In the genomic region with DNA sequence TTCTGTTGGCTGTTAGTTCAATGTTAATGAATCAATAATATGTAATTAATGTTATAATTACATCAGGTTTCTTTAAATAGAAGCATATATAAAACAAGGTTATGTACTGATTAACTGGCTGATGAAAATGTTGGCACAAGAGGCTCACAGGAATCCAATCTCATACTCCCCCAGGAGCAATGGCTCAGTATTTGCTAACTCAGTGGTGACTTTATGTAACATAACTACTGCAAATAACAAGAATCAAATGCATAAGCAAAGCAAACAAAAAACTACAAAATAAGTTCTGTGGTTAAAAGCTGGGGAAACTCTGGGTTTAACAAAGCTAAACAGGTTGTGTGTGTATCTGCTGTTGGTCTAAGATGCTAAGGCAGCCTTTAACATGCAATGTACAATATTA, we compare ENCODE assay signal across 15 cellular contexts. TPM values are rescaled to one million over a fixed set of nuclear protein-coding genes. Genes with fewer than 3 reads are reported as not detected.
A peak's percentile ranks its signal among the peaks of the same experiment; 100 is the strongest.
DNase-seq lines count a peak whose midpoint lies in the region; ATAC-seq and TF ChIP-seq lines count a peak whose summit lies in the region.
"Had no signal": no experiment of that assay in that cellular context is flagged by ENCODE, and none has a peak within 500 bp of the region (broad histone marks: within the 10 kb centered on the region; RNA-seq: fewer than 3 reads in every experiment).

No MANE protein-coding gene starts in this region.

- H3K27me3 Mint-ChIP-seq in osteocyte (ENCODE audit: unreplicated experiment): no peaks in the 10 kb centered on the region
- H3K27me3 Mint-ChIP-seq: B cell had no signal

- no peaks in the 10 kb centered on the region for H3K4me1 Mint-ChIP-seq in osteocyte (ENCODE audit: unreplicated experiment)
- H3K4me1 Mint-ChIP-seq: B cell, GM23338 had no signal

- DNase-seq in AG10803 (ENCODE audit: low read depth) (peak; percentile 22), LNCaP clone FGC (ENCODE audit: low read depth) (peak; percentile 22), fibroblast of peridontal ligament (ENCODE audit: extremely low read depth) (peak; percentile 47), renal cortical epithelial cell (ENCODE audit: low read depth) (peak; percentile 55), NCI-H187 (lab: John Stamatoyannopoulos, UW) (no peak), osteocyte (ENCODE audit: extremely low spot score, unreplicated experiment) (no peak)
- DNase-seq: COR-L47, KG1, NCI-H1417, NCI-H1930, NCI-H345, NCI-H524 treated with DMSO at 0.1 percent for 48 hours had no signal

- no peak for ATAC-seq in GM21381 (IDR thresholded peaks at IDR 0.05; ENCODE audit: unreplicated experiment)
- ATAC-seq: GM23338 had no signal

- no peak overlapping the region for H3K4me3 ChIP-seq in AG10803 (ENCODE audit: low read length)
- H3K4me3 ChIP-seq in LNCaP clone FGC (ENCODE audit: low read depth, low read length): no peak overlapping the region
- H3K4me3 ChIP-seq: GM23338 had no signal

- no peaks in the 10 kb centered on the region for H3K9me3 Mint-ChIP-seq in osteocyte (ENCODE audit: unreplicated experiment)
- H3K9me3 Mint-ChIP-seq: GM23338 had no signal

- TF ChIP-seq CTCF in AG10803 (conservative IDR thresholded peaks at IDR 0.05; ENCODE audit: low read length): no peak
- TF ChIP-seq CTCF in LNCaP clone FGC (IDR thresholded peaks at IDR 0.05; ENCODE audit: control insufficient read depth, extremely low read depth, insufficient read depth): no peak
- TF ChIP-seq CTCF in osteocyte (IDR thresholded peaks at IDR 0.05): no peak

- H3K4me3 Mint-ChIP-seq in osteocyte (ENCODE audit: unreplicated experiment): no peak overlapping the region
- H3K4me3 Mint-ChIP-seq: B cell, GM23338 had no signal

- no peak overlapping the region for H3K27ac Mint-ChIP-seq in osteocyte (ENCODE audit: unreplicated experiment)
- H3K27ac Mint-ChIP-seq: B cell, GM23338 had no signal

- peaks cover 24% of the 10 kb centered on the region for H3K36me3 Mint-ChIP-seq in osteocyte (ENCODE audit: unreplicated experiment)

RNA-seq across cellular contexts. Expression of a gene that starts 27.7 kb away (rescaled TPM):
- total RNA-seq in renal cortical epithelial cell (15.6 and 17.4 TPM in 2 replicates), osteocyte (10.5 and 11.0 TPM in 2 replicates)

Comparison
In these comparisons a context has a peak if more than half of its experiments do, and no peak if none do; other contexts are left out.
1. DNase-seq: peak in AG10803 (single experiment), LNCaP clone FGC (single experiment), fibroblast of peridontal ligament (single experiment) and renal cortical epithelial cell (single experiment); none in NCI-H187 (0 of 2) and osteocyte (single experiment).